ENCODE assay signal across 10 cellular contexts in the genomic region with DNA sequence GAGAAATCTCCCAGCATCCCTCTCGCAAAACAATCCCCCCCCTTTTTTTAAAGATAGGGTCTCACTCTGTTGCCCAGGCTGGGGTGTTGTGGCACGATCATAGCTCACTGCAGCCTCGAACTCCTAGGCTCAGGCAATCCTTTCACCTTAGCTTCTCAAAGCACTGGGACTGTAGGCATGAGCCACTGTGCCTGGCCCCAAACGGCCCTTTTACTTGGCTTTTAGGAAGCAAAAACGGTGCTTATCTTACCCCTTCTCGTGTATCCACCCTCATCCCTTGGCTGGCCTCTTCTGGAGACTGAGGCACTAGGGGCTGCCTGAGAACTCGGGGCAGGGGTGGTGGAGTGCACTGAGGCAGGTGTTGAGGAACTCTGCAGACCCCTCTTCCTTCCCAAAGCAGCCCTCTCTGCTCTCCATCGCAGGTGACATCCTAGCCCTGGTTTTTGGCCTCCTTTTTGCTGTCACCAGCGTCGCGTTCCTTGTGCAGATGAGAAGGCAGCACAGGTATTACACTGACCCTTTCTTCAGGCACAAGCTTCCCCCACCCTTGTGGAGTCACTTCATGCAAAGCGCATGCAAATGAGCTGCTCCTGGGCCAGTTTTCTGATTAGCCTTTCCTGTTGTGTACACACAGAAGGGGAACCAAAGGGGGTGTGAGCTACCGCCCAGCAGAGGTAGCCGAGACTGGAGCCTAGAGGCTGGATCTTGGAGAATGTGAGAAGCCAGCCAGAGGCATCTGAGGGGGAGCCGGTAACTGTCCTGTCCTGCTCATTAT. TPM values are rescaled to one million over a fixed set of nuclear protein-coding genes. Genes with fewer than 3 reads are reported as not detected.
DNase-seq lines count a peak whose midpoint lies in the region; ATAC-seq, FAIRE-seq and TF ChIP-seq lines count a peak whose summit lies in the region.
"Had no signal": no experiment of that assay in that cellular context is flagged by ENCODE, and none has a peak within 500 bp of the region (broad histone marks: within the 10 kb centered on the region; RNA-seq: fewer than 3 reads in every experiment).

No MANE protein-coding gene starts in this region.

- no peaks in the 10 kb centered on the region for H3K36me3 Mint-ChIP-seq in naive B cell

- H3K4me3 Mint-ChIP-seq in naive B cell, result no peak overlapping the region
- H3K4me3 Mint-ChIP-seq: T-helper 2 cell treated with Interferon-gamma antibody and Interleukin-4, amounts not matched to agents 5 μg/mL and 100 μg/mL, for 36 hours had no signal

- no peaks in the 10 kb centered on the region for H3K9me3 ChIP-seq in effector memory CD4-positive, alpha-beta T cell (ENCODE audit: control insufficient read depth, low read length)

- H3K27ac Mint-ChIP-seq in naive B cell, result no peak overlapping the region
- H3K27ac Mint-ChIP-seq: T-helper 2 cell treated with Interferon-gamma antibody and Interleukin-4, amounts not matched to agents 5 μg/mL and 100 μg/mL, for 36 hours had no signal

- H3K27me3 ChIP-seq in effector memory CD4-positive, alpha-beta T cell (replicated peaks; ENCODE audit: control insufficient read depth, insufficient read depth, low read length, poor library complexity, severe bottlenecking), result no peaks in the 10 kb centered on the region

- H3K27ac ChIP-seq in effector memory CD4-positive, alpha-beta T cell (ENCODE audit: insufficient read depth, low read length, poor library complexity, severe bottlenecking), result no peak overlapping the region

- peaks cover 4% of the 10 kb centered on the region for H3K4me1 ChIP-seq in effector memory CD4-positive, alpha-beta T cell (ENCODE audit: control insufficient read depth, insufficient read depth, low read length, poor library complexity, severe bottlenecking)

- H3K9me3 Mint-ChIP-seq in naive B cell, result no peaks in the 10 kb centered on the region
- H3K9me3 Mint-ChIP-seq: T-helper 2 cell treated with Interferon-gamma antibody and Interleukin-4, amounts not matched to agents 5 μg/mL and 100 μg/mL, for 36 hours had no signal

- no peaks in the 10 kb centered on the region for H3K36me3 ChIP-seq in effector memory CD4-positive, alpha-beta T cell (ENCODE audit: control insufficient read depth, insufficient read depth, low read length)

- FAIRE-seq in GM12891 (lab: Jason Lieb, UNC), result peak; percentile 92

- H3K27me3 Mint-ChIP-seq in naive B cell, result peaks cover 3 to 7% (median 6%) of the 10 kb centered on the region in 3 donors

- no peak for TF ChIP-seq POLR2A in GM12891 (IDR thresholded peaks at IDR 0.05; ENCODE audit: low read depth, low read length)

- DNase-seq in GM12891 (ENCODE audit: insufficient read length, low spot score), result peak; percentile 54
- DNase-seq in amniotic epithelial cell (ENCODE audit: low read depth), result peak; percentile 72
- no peak for DNase-seq in naive B cell
- no peak for DNase-seq in HUDEP-2 (lab: John Stamatoyannopoulos, UW; ENCODE audit: unreplicated experiment in 76 of 76)
- DNase-seq in DMS79 (lab: John Stamatoyannopoulos, UW), result no peak
- DNase-seq in effector memory CD4-positive, alpha-beta T cell, result no peak
- DNase-seq in MV-4-11 (lab: John Stamatoyannopoulos, UW), result no peak
- DNase-seq: NCI-H446 treated with DMSO at 0.1 percent for 48 hours had no signal

- ATAC-seq in HG02885 (IDR thresholded peaks at IDR 0.05; ENCODE audit: poor library complexity, unreplicated experiment), result peak; percentile 66
- peak; percentile 30 to 75 for ATAC-seq in naive B cell (ENCODE audit: low read depth in 2 of 2)

- peaks cover 19 to 30% (median 20%) of the 10 kb centered on the region in 3 donors for H3K4me1 Mint-ChIP-seq in naive B cell

- no peak overlapping the region for H3K4me3 ChIP-seq in effector memory CD4-positive, alpha-beta T cell (ENCODE audit: insufficient read depth, low read depth, low read length, poor library complexity, severe bottlenecking)

TF ChIP-seq in GM12891, 5 proteins besides CTCF, POLR2A, EP300 and RAD21:
- TF ChIP-seq POU2F2 (IDR thresholded peaks at IDR 0.05; ENCODE audit: low read depth, low read length) (peak; percentile 98), PAX5 (IDR thresholded peaks at IDR 0.05; ENCODE audit: insufficient read depth, low read length, severe bottlenecking) (no peak)

RNA-seq across cellular contexts. Expression of a gene that starts 6.8 kb away (rescaled TPM):
- 0.27 TPM for polyA plus RNA-seq in GM12891 (2012; ENCODE audit: low read depth, missing spikeins)
- not detected for polyA plus RNA-seq in naive B cell (ENCODE audit: low read depth in 6 of 6)

RNA-seq across cellular contexts. Expression of a gene that starts 9.2 kb away (rescaled TPM):
- polyA plus RNA-seq in GM12891 (2012; ENCODE audit: low read depth, missing spikeins), result 142 TPM
- under 1 TPM in 1 of 6 donors, not detected in 5; 0.52 TPM for polyA plus RNA-seq in naive B cell (ENCODE audit: low read depth in 6 of 6)

RNA-seq across cellular contexts. Expression of a gene that starts 15.5 kb away (rescaled TPM):
- polyA plus RNA-seq in GM12891 (2012; ENCODE audit: low read depth, missing spikeins), result 7.9 TPM
- polyA plus RNA-seq in naive B cell (ENCODE audit: low read depth in 6 of 6), result 1 to 10 TPM in 5 of 6 donors, under 1 TPM in 1; 0.90 to 4.0 (median 2.4) TPM

RNA-seq across cellular contexts. Expression of a gene that starts 22.4 kb away (rescaled TPM):
- 14.3 TPM for polyA plus RNA-seq in GM12891 (2012; ENCODE audit: low read depth, missing spikeins)
- 10 to 100 TPM; 42.7 to 60.2 (median 51.5) TPM for polyA plus RNA-seq in naive B cell (ENCODE audit: low read depth in 6 of 6)

RNA-seq across cellular contexts. Expression of a gene that starts 22.7 kb away (rescaled TPM):
- 9.2 TPM for polyA plus RNA-seq in GM12891 (2012; ENCODE audit: low read depth, missing spikeins)
- 10 to 100 TPM in 4 of 6 donors, not detected in 2; 41.0 to 72.3 (median 56.5) TPM for polyA plus RNA-seq in naive B cell (ENCODE audit: low read depth in 6 of 6)

Comparison
In these comparisons a context has a peak if more than half of its experiments do, and no peak if none do; other contexts are left out.
1. DNase-seq: peak in GM12891 (single experiment) and amniotic epithelial cell (single experiment); none in naive B cell (single experiment), HUDEP-2 (0 of 76), DMS79 (single experiment), effector memory CD4-positive, alpha-beta T cell (0 of 3) and MV-4-11 (single experiment).